In the genomic region with DNA sequence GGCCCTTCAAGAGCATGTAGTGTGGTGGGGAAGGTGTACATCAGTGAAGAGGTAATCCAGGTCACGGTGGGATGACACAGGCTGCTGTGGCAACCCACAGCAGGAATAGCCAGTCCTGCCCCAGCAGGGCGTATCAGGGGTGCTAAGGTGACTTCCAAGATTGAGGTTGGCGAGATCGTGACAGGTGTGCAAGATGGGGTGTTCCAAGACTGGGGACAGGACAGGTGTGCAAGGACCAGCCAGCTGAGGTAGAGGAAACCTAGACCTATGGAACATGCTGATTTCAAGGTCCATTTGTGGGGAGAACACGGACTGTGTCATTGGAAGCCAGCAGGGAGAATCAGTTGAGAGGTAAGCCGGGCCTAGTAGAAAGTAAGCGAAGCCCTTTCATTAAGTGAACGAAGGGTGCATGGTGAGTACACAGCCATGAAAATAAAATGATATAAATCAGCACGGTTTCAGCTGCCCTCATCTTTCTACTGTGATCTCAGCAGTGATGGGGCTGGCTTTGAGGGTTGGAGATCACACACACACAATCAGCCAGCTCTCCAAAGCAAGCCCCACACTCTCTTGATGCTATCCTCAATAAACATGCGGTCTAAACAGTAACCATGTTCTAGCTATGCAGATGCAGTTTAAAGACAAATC, we compare ENCODE assay signal across 23 cellular contexts.
DNase-seq lines count a peak whose midpoint lies in the region; ATAC-seq, FAIRE-seq and TF ChIP-seq lines count a peak whose summit lies in the region.
"Had no signal": no experiment of that assay in that cellular context is flagged by ENCODE, and none has a peak within 500 bp of the region (broad histone marks: within the 10 kb centered on the region; RNA-seq: fewer than 3 reads in every experiment).

No MANE protein-coding gene starts in this region.

- in situ Hi-C loops in HepG2 (cut with HindIII; ENCODE audit: extremely low pct_ligation_motif_present, low pct_unique_long_range_greater_than_20kb), result no loop called here

- TF ChIP-seq CTCF in GM23338 (conservative IDR thresholded peaks at IDR 0.05; ENCODE audit: low read depth in 2 of 2) (no peak), HepG2 (CRISPR knock-in tag; IDR thresholded peaks at IDR 0.05) (no peak), osteocyte (IDR thresholded peaks at IDR 0.05) (no peak)

- H3K79me2 ChIP-seq in GM23338 (replicated peaks; ENCODE audit: insufficient read depth), result no peaks in the 10 kb centered on the region
- no peaks in the 10 kb centered on the region for H3K79me2 ChIP-seq in HepG2 (ENCODE audit: insufficient read depth, low read length)

- H3K4me1 Mint-ChIP-seq in GM23338, result peaks cover 55% of the 10 kb centered on the region
- H3K4me1 Mint-ChIP-seq in osteocyte (ENCODE audit: unreplicated experiment), result no peaks in the 10 kb centered on the region
- no peaks in the 10 kb centered on the region for H3K4me1 Mint-ChIP-seq in activated T-cell treated with anti-CD3 and anti-CD28 coated beads, Interleukin-2, amount 50 U/mL, for 72 hours (ENCODE audit: low read depth)
- H3K4me1 Mint-ChIP-seq in T-helper 17 cell, result no peaks in the 10 kb centered on the region
- H3K4me1 Mint-ChIP-seq: CD14-positive monocyte; CD8-positive, alpha-beta memory T cell had no signal

- intact Hi-C loops in HepG2 (cut with micrococcal nuclease; ENCODE audit: unreplicated experiment), result no loop called here

- DNase-seq in GM23338 (ENCODE audit: low spot score) (no peak), HepG2 (ENCODE audit: low spot score) (no peak), osteocyte (ENCODE audit: extremely low spot score, unreplicated experiment) (peak; percentile 46), T-helper 17 cell (no peak), T-helper 1 cell (no peak)
- DNase-seq in activated T-cell treated with anti-CD3 and anti-CD28 coated beads, Interleukin-2, amount 50 U/mL, for 72 hours, result no peak
- DNase-seq: 8988T; ACHN; AML-193; BE2C; Calu3; CD4-positive, alpha-beta T cell; CD8-positive, alpha-beta memory T cell; DMS79 treated with DMSO at 0.1 percent for 48 hours; GOT3; HFFc6 had no signal

- H3K4me3 Mint-ChIP-seq in GM23338 (no peak overlapping the region), osteocyte (ENCODE audit: unreplicated experiment) (no peak overlapping the region), T-helper 17 cell (no peak overlapping the region)
- H3K4me3 Mint-ChIP-seq in activated T-cell treated with anti-CD3 and anti-CD28 coated beads, Interleukin-2, amount 50 U/mL, for 72 hours, result no peak overlapping the region
- H3K4me3 Mint-ChIP-seq: CD14-positive monocyte; CD4-positive, alpha-beta T cell; CD8-positive, alpha-beta memory T cell; HFFc6 had no signal

- no peaks in the 10 kb centered on the region for H3K27me3 ChIP-seq in GM23338 (ENCODE audit: insufficient read depth)
- H3K27me3 ChIP-seq in HepG2 (ENCODE audit: control insufficient read depth in 1 of 2, insufficient read depth in 2 of 2, low read length in 2 of 2), result no peaks in the 10 kb centered on the region
- H3K27me3 ChIP-seq: BE2C; BLaER1 treated with 17β-estradiol and CSF1 and Interleukin-3, amounts not matched to agents 10 nM and 100 nM had no signal

- H3K27ac ChIP-seq in GM23338 (ENCODE audit: low read depth) (no peak overlapping the region), HepG2 (ENCODE audit: extremely low read length, insufficient read depth, low read length) (peak overlapping the region; percentile 75)
- H3K27ac ChIP-seq: A549; BLaER1 treated with 17β-estradiol and CSF1 and Interleukin-3, amounts not matched to agents 10 nM and 100 nM had no signal

- H3K27me3 Mint-ChIP-seq in GM23338 (ENCODE audit: insufficient read depth, low read depth, poor library complexity), result peaks cover 6% of the 10 kb centered on the region
- no peaks in the 10 kb centered on the region for H3K27me3 Mint-ChIP-seq in osteocyte (ENCODE audit: unreplicated experiment)
- H3K27me3 Mint-ChIP-seq in activated T-cell treated with anti-CD3 and anti-CD28 coated beads, Interleukin-2, amount 50 U/mL, for 72 hours (ENCODE audit: low read depth), result no peaks in the 10 kb centered on the region
- H3K27me3 Mint-ChIP-seq in T-helper 17 cell, result no peaks in the 10 kb centered on the region
- H3K27me3 Mint-ChIP-seq: CD4-positive, alpha-beta T cell had no signal

- ATAC-seq in GM23338 (no peak), HepG2 (peak; percentile 84), GM21576 (IDR thresholded peaks at IDR 0.05; ENCODE audit: unreplicated experiment) (no peak), T-helper 17 cell (no peak)
- ATAC-seq in activated T-cell treated with anti-CD3 and anti-CD28 coated beads, Interleukin-2, amount 50 U/mL, for 72 hours (replicated peaks in 1 of 2), result no peak
- ATAC-seq: A549 had no signal

- H3K36me3 Mint-ChIP-seq in GM23338 (ENCODE audit: low read depth) (peaks cover 5% of the 10 kb centered on the region; the same call in 1 of the 3 replicates), osteocyte (ENCODE audit: unreplicated experiment) (no peaks in the 10 kb centered on the region), T-helper 17 cell (ENCODE audit: low read depth) (no peaks in the 10 kb centered on the region)
- H3K36me3 Mint-ChIP-seq in activated T-cell treated with anti-CD3 and anti-CD28 coated beads, Interleukin-2, amount 50 U/mL, for 72 hours (ENCODE audit: insufficient read depth in 2 of 2), result no peaks in the 10 kb centered on the region
- H3K36me3 Mint-ChIP-seq: CD14-positive monocyte; CD8-positive, alpha-beta memory T cell had no signal

- H2AFZ ChIP-seq in GM23338, result no peak overlapping the region
- no peak overlapping the region for H2AFZ ChIP-seq in HepG2 (ENCODE audit: low read length)

- H3K36me3 ChIP-seq in GM23338 (ENCODE audit: insufficient read depth), result no peaks in the 10 kb centered on the region
- H3K36me3 ChIP-seq in HepG2 (replicated peaks in 1 of 2; ENCODE audit: control insufficient read depth in 1 of 2, insufficient read depth in 2 of 2, low read length in 2 of 2), result no peaks in the 10 kb centered on the region
- H3K36me3 ChIP-seq: BE2C; BLaER1 treated with 17β-estradiol and CSF1 and Interleukin-3, amounts not matched to agents 10 nM and 100 nM; HAP-1 had no signal

- no peak for TF ChIP-seq RAD21 in HepG2 (CRISPR knock-in tag; IDR thresholded peaks at IDR 0.05)

- H3K9me3 ChIP-seq in HepG2 (ENCODE audit: low read length) (no peaks in the 10 kb centered on the region), T-helper 17 cell (ENCODE audit: control insufficient read depth, low read length, poor library complexity, severe bottlenecking) (no peaks in the 10 kb centered on the region)
- H3K9me3 ChIP-seq: A549, BE2C, HAP-1 had no signal

- H3K9me3 Mint-ChIP-seq in GM23338 (no peaks in the 10 kb centered on the region; the same call in 2 of the 3 replicates), osteocyte (ENCODE audit: unreplicated experiment) (peaks cover 3% of the 10 kb centered on the region)
- no peaks in the 10 kb centered on the region for H3K9me3 Mint-ChIP-seq in activated T-cell treated with anti-CD3 and anti-CD28 coated beads, Interleukin-2, amount 50 U/mL, for 72 hours
- H3K9me3 Mint-ChIP-seq: CD4-positive, alpha-beta T cell; CD8-positive, alpha-beta memory T cell had no signal

- POLR2A ChIA-PET in HepG2 (lab: Yijun Ruan, JAX), result interaction anchor here (1.0 kb wide), 1 partner anchor 9 kb away, joined by 3 read pairs; no protein-coding TSS in a partner anchor

- WGBS in HepG2 (ENCODE audit: low lambda C conversion rate), result 59% methylated on average over 10 of the region's 10 CpGs

- TF ChIP-seq POLR2A in HepG2 (IDR thresholded peaks at IDR 0.05; ENCODE audit: insufficient read depth in 1 of 2, low read depth in 2 of 2, low read length in 2 of 2), result no peak

- no TSS peak for BruUV-seq in HepG2 (replicated peaks; lab: Mats Ljungman, UMichigan)

- no peaks in the 10 kb centered on the region for H3F3A ChIP-seq in GM23338 (replicated peaks; ENCODE audit: low read depth)

- no peak overlapping the region for H3K4me2 ChIP-seq in GM23338
- peak overlapping the region; percentile 93 for H3K4me2 ChIP-seq in HepG2 (ENCODE audit: low read depth, low read length)
- H3K4me2 ChIP-seq: A549; BLaER1 treated with 17β-estradiol and CSF1 and Interleukin-3, amounts not matched to agents 10 nM and 100 nM had no signal

- peak overlapping the region; percentile 11; the same call in 1 of the 2 replicates for H3K9ac ChIP-seq in HepG2 (ENCODE audit: insufficient read depth, low read depth, low read length)
- H3K9ac ChIP-seq: BLaER1 treated with 17β-estradiol and CSF1 and Interleukin-3, amounts not matched to agents 10 nM and 100 nM had no signal

- no peak for FAIRE-seq in HepG2 (lab: Jason Lieb, UNC)
- FAIRE-seq: A549, GM12892, H54 had no signal

- no peaks in the 10 kb centered on the region for H3K9me2 ChIP-seq in GM23338 (ENCODE audit: insufficient read depth)

- H3K4me1 ChIP-seq in GM23338 (ENCODE audit: insufficient read depth) (no peaks in the 10 kb centered on the region; the same call in 1 of the 2 replicates), HepG2 (ENCODE audit: insufficient read depth, low read length) (peaks cover 71% of the 10 kb centered on the region)
- H3K4me1 ChIP-seq: A549; BE2C; BLaER1 treated with 17β-estradiol and CSF1 and Interleukin-3, amounts not matched to agents 10 nM and 100 nM; HAP-1 had no signal

- CTCF ChIA-PET in HepG2 (lab: Yijun Ruan, JAX; ENCODE audit: low intra/inter-chr PET ratio, low total read pairs), result no interaction called here

- TF ChIP-seq EP300 in HepG2 (IDR thresholded peaks at IDR 0.05; ENCODE audit: low read depth in 2 of 2, low read length in 2 of 2) (no peak), HepG2 (CRISPR knock-in tag; IDR thresholded peaks at IDR 0.05; ENCODE audit: borderline replicate concordance) (no peak)

- H4K20me1 ChIP-seq in GM23338 (replicated peaks; ENCODE audit: insufficient read depth) (no peaks in the 10 kb centered on the region), HepG2 (ENCODE audit: insufficient read depth, low read length) (no peaks in the 10 kb centered on the region)
- H4K20me1 ChIP-seq: BLaER1 treated with 17β-estradiol and CSF1 and Interleukin-3, amounts not matched to agents 10 nM and 100 nM had no signal

- H3K4me3 ChIP-seq in GM23338 (no peak overlapping the region), HepG2 (replicated peaks in 1 of 3; ENCODE audit: insufficient read depth in 1 of 3, low read depth in 2 of 3, low read length in 3 of 3) (peak overlapping the region; percentile 10 to 50 (median 15); a peak in 3 of 6 replicates)
- H3K4me3 ChIP-seq: A549; BLaER1 treated with 17β-estradiol and CSF1 and Interleukin-3, amounts not matched to agents 10 nM and 100 nM; HAP-1 had no signal

- H3K27ac Mint-ChIP-seq in GM23338 (0 out of 2 replicates have a peak overlapping the region, but pooled peaks have one; percentile 7), osteocyte (ENCODE audit: unreplicated experiment) (no peak overlapping the region), T-helper 17 cell (no peak overlapping the region)
- no peak overlapping the region for H3K27ac Mint-ChIP-seq in activated T-cell treated with anti-CD3 and anti-CD28 coated beads, Interleukin-2, amount 50 U/mL, for 72 hours
- H3K27ac Mint-ChIP-seq: CD14-positive monocyte; CD4-positive, alpha-beta T cell; CD8-positive, alpha-beta memory T cell; HFFc6 had no signal

TF ChIP-seq in HepG2, 621 proteins besides CTCF, POLR2A, EP300 and RAD21 (continues in another document):
- TF ChIP-seq ZNF296 (CRISPR knock-in tag; conservative IDR thresholded peaks at IDR 0.05) (no peak), ZNF773 (CRISPR knock-in tag; IDR thresholded peaks at IDR 0.05; ENCODE audit: borderline replicate concordance) (no peak)
